14 cellular contexts compared by ENCODE assay signal in the genomic region with DNA sequence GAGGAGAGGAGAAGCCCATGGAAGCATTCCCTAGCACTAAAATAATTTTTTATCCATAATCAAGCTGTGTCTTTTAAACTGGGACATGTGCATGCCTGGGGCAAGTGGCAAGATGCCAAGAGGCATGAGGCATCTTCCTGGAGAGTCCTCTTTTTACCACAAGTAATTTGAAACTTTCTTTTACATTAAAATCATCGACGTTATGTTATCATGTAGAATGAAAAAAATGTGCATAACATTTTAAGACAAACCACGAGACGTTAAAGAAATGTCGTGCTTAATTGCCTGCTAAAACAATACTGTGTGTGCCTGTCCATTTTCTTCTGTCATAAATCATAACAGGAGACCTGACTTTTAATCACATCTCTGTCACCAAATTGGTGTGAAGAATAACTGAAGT. TPM values are rescaled to one million over a fixed set of nuclear protein-coding genes. Genes with fewer than 3 reads are reported as not detected.
A peak's percentile ranks its signal among the peaks of the same experiment; 100 is the strongest.
DNase-seq lines count a peak whose midpoint lies in the region; ATAC-seq, FAIRE-seq and TF ChIP-seq lines count a peak whose summit lies in the region.
"Had no signal": no experiment of that assay in that cellular context is flagged by ENCODE, and none has a peak within 500 bp of the region (broad histone marks: within the 10 kb centered on the region; RNA-seq: fewer than 3 reads in every experiment).

No MANE protein-coding gene starts in this region.

- peak; percentile 60 for FAIRE-seq in RCC 7860 (lab: Jason Lieb, UNC)
- FAIRE-seq: H54, small intestine had no signal

- DNase-seq in heart left ventricle (no peak), left cardiac atrium (no peak), RCC 7860 (ENCODE audit: low spot score) (peak; percentile 36), fibroblast of lung (ENCODE audit: low read depth in 2 of 2) (peak; percentile 34 to 74), Peyer's patch (no peak), inferior parietal cortex (ENCODE audit: extremely low spot score) (no peak), HuH-7 (ENCODE audit: low spot score) (no peak), lower lobe of right lung (no peak)
- DNase-seq: activated gamma-delta T cell treated with Interleukin-2 at 50 U/mL for 16 hours; left colon; small intestine; stimulated activated naive B cell treated with anti-CD40 and anti-IgM and Interleukin-4, amounts not matched to agents 10 μg/mL and 1 μg/mL and 100 μg/mL, for 72 hours had no signal

- H3K27ac ChIP-seq in heart left ventricle (peak overlapping the region in 6 of 12 donors; percentile 87 to 98 (median 94)), fibroblast of lung (ENCODE audit: insufficient read depth, low read length) (no peak overlapping the region), Peyer's patch (no peak overlapping the region), lower lobe of right lung (no peak overlapping the region)

- H2AFZ ChIP-seq in fibroblast of lung (ENCODE audit: low read length) = no peak overlapping the region

- H3K4me3 ChIP-seq in heart left ventricle (peak overlapping the region; percentile 29 to 70 (median 58)), fibroblast of lung (replicated peaks in 1 of 4; ENCODE audit: control extremely low read depth in 1 of 4, insufficient read depth in 1 of 4, low read depth in 3 of 4, low read length in 4 of 4) (no peak overlapping the region), Peyer's patch (no peak overlapping the region), lower lobe of right lung (no peak overlapping the region)

- TF ChIP-seq CTCF in heart left ventricle (IDR thresholded peaks at IDR 0.05) (no peak), fibroblast of lung (conservative IDR thresholded peaks at IDR 0.05 in 1 of 2, IDR thresholded peaks at IDR 0.05 in 1 of 2; ENCODE audit: low read depth in 1 of 2, low read length in 2 of 2) (no peak), Peyer's patch (IDR thresholded peaks at IDR 0.05) (no peak), lower lobe of right lung (IDR thresholded peaks at IDR 0.05) (no peak)

- TF ChIP-seq POLR2A in heart left ventricle (IDR thresholded peaks at IDR 0.05) = no peak
- TF ChIP-seq POLR2A in Peyer's patch (IDR thresholded peaks at IDR 0.05) = no peak

- ATAC-seq in heart left ventricle = no peak
- ATAC-seq in left cardiac atrium = no peak
- no peak for ATAC-seq in lower lobe of right lung
- ATAC-seq: left colon; stimulated activated naive B cell treated with anti-CD40 and anti-IgM and Interleukin-4, amounts not matched to agents 10 μg/mL and 1 μg/mL and 100 μg/mL, for 72 hours had no signal

- H3K4me1 ChIP-seq in heart left ventricle (peaks cover 0 to 17% (median 8%) of the 10 kb centered on the region in 12 donors), fibroblast of lung (ENCODE audit: control insufficient read depth, extremely low read depth, insufficient read depth, low read length) (no peaks in the 10 kb centered on the region), Peyer's patch (peaks cover 0 to under 1% (median 0%) of the 10 kb centered on the region in 4 donors), lower lobe of right lung (no peaks in the 10 kb centered on the region)

- H3K9ac ChIP-seq in fibroblast of lung (ENCODE audit: insufficient read depth, low read length) = no peak overlapping the region

- intact Hi-C loops in heart left ventricle (cut with DNase I) (no loop called here), left cardiac atrium (cut with DNase I) (no loop called here), lower lobe of right lung (cut with DNase I) (no loop called here)

- no peaks in the 10 kb centered on the region for H3K79me2 ChIP-seq in fibroblast of lung (ENCODE audit: control insufficient read depth, insufficient read depth, low read length)

- no peaks in the 10 kb centered on the region for H4K20me1 ChIP-seq in fibroblast of lung (ENCODE audit: control insufficient read depth, extremely low read depth, insufficient read depth, low read length)

- WGBS in heart left ventricle, 4 donors = 22 to 38% (median 34%) methylated on average over 5 of the region's 5 CpGs

- H3K4me2 ChIP-seq in fibroblast of lung (ENCODE audit: extremely low read depth, insufficient read depth, low read length) = no peak overlapping the region

- H3K36me3 ChIP-seq in heart left ventricle (peaks cover 0 to 25% (median 0%) of the 10 kb centered on the region in 9 donors), fibroblast of lung (ENCODE audit: control insufficient read depth, insufficient read depth, low read length) (no peaks in the 10 kb centered on the region), Peyer's patch (no peaks in the 10 kb centered on the region), lower lobe of right lung (no peaks in the 10 kb centered on the region)

- H3K27me3 ChIP-seq in heart left ventricle (no peaks in the 10 kb centered on the region), fibroblast of lung (ENCODE audit: control insufficient read depth, insufficient read depth, low read length) (no peaks in the 10 kb centered on the region), Peyer's patch (no peaks in the 10 kb centered on the region), lower lobe of right lung (ENCODE audit: low read depth) (no peaks in the 10 kb centered on the region)

- H3K9me3 ChIP-seq in heart left ventricle (peaks cover 0 to 4% (median 0%) of the 10 kb centered on the region in 12 donors), fibroblast of lung (ENCODE audit: control insufficient read depth, insufficient read depth, low read depth, low read length) (no peaks in the 10 kb centered on the region), Peyer's patch (no peaks in the 10 kb centered on the region), lower lobe of right lung (no peaks in the 10 kb centered on the region)

RNA-seq across cellular contexts. Expression of gene STYXL2, which starts 1.5 kb away (rescaled TPM):
- total RNA-seq in heart left ventricle = 100 to 1,000 TPM; 108 to 329 (median 163) TPM
- 10 to 100 TPM; 55.0 to 77.1 TPM for polyA plus RNA-seq in heart left ventricle
- total RNA-seq in left cardiac atrium = 10 to 100 TPM; 80.0 to 87.4 TPM
- not detected in 2 replicates for total RNA-seq in fibroblast of lung
- not detected in 2 replicates for polyA plus RNA-seq in fibroblast of lung
- polyA plus RNA-seq in fibroblast of lung (2012) = not detected in 2 replicates
- not detected in 2 replicates for polyA minus RNA-seq in fibroblast of lung (ENCODE audit: low replicate concordance)
- not detected for total RNA-seq in Peyer's patch
- 0.09 TPM for total RNA-seq in lower lobe of right lung
- polyA plus RNA-seq: CD14-positive monocyte had no signal

RNA-seq across cellular contexts. Expression of gene GPA33, which starts 5.2 kb away (rescaled TPM):
- 1 to 10 TPM in 5 of 9 donors, under 1 TPM in 3, not detected in 1; 0.50 to 3.6 (median 1.4) TPM for total RNA-seq in heart left ventricle
- under 1 TPM; 0.15 to 0.88 TPM for polyA plus RNA-seq in heart left ventricle
- under 1 TPM; 0.31 to 0.32 TPM for total RNA-seq in left cardiac atrium
- not detected in 2 replicates for total RNA-seq in fibroblast of lung
- not detected in 2 replicates for polyA plus RNA-seq in fibroblast of lung
- not detected in 2 replicates for polyA plus RNA-seq in fibroblast of lung (2012)
- polyA minus RNA-seq in fibroblast of lung (ENCODE audit: low replicate concordance) = not detected in 2 replicates
- total RNA-seq in Peyer's patch = 100 to 1,000 TPM in 3 of 4 donors, 10 to 100 TPM in 1; 15.7 to 397 (median 317) TPM
- 3.6 TPM for total RNA-seq in lower lobe of right lung

Comparison
In these comparisons a context has a peak if more than half of its experiments do, and no peak if none do; other contexts are left out.
1. DNase-seq: peak in RCC 7860 (single experiment) and fibroblast of lung (2 of 2); none in heart left ventricle (0 of 5), left cardiac atrium (single experiment), Peyer's patch (0 of 3), inferior parietal cortex (single experiment), HuH-7 (single experiment) and lower lobe of right lung (single experiment).
2. H3K4me3 ChIP-seq: peak in heart left ventricle (12 of 12); none in fibroblast of lung (0 of 4), Peyer's patch (0 of 4) and lower lobe of right lung (single experiment).
3. RNA of gene STYXL2, which starts 1.5 kb away (total RNA-seq): 108 to 329 TPM in heart left ventricle and 80.0 to 87.4 TPM in left cardiac atrium; not detected in Peyer's patch, 0.09 TPM in lower lobe of right lung (single experiment) and not detected in fibroblast of lung; every median in the first group is over 10 times any median in the second.